In genomic region chr3:193805448-193805847, GRCh38 we compare ENCODE assay signal across 1 cellular context.
TF ChIP-seq lines count a peak whose summit lies in the region.

No MANE protein-coding gene starts in this region.

TF ChIP-seq in H1, 55 proteins besides CTCF, POLR2A, EP300 and RAD21:
- TF ChIP-seq TAF7 (optimal IDR thresholded peaks at IDR 0.05; ENCODE audit: borderline replicate concordance, low read depth, low read length), result no peak
- TF ChIP-seq CBX8 (IDR thresholded peaks at IDR 0.05; ENCODE audit: borderline replicate concordance, low read depth, low read length), result no peak
- no peak for TF ChIP-seq RBBP5 (IDR thresholded peaks at IDR 0.05; ENCODE audit: borderline replicate concordance, low read depth, low read length)
- TF ChIP-seq ZNF274 (IDR thresholded peaks at IDR 0.05; ENCODE audit: borderline replicate concordance, extremely low read depth, low read length), result no peak
- no peak for TF ChIP-seq TAF1 (IDR thresholded peaks at IDR 0.05; ENCODE audit: low read depth, low read length)
- TF ChIP-seq SAP30 (IDR thresholded peaks at IDR 0.05; ENCODE audit: insufficient read depth, insufficient replicate concordance, low read length), result no peak
- TF ChIP-seq JUN (IDR thresholded peaks at IDR 0.05; ENCODE audit: low read depth, low read length), result no peak
- TF ChIP-seq POLR2AphosphoS5 (IDR thresholded peaks at IDR 0.05; ENCODE audit: low read depth, low read length), result no peak
- no peak for TF ChIP-seq ATF3 (IDR thresholded peaks at IDR 0.05; ENCODE audit: insufficient read depth, low read depth, low read length)
- no peak for TF ChIP-seq RFX5 (IDR thresholded peaks at IDR 0.05; ENCODE audit: borderline replicate concordance, low read depth, low read length)
- TF ChIP-seq CHD1 (IDR thresholded peaks at IDR 0.05; ENCODE audit: low read depth, low read length), result no peak
- TF ChIP-seq JUND (IDR thresholded peaks at IDR 0.05; ENCODE audit: low read length), result no peak
TF ChIP-seq in H1: peak in this region for 0.
